13 cellular contexts compared by ENCODE assay signal in the genomic region with DNA sequence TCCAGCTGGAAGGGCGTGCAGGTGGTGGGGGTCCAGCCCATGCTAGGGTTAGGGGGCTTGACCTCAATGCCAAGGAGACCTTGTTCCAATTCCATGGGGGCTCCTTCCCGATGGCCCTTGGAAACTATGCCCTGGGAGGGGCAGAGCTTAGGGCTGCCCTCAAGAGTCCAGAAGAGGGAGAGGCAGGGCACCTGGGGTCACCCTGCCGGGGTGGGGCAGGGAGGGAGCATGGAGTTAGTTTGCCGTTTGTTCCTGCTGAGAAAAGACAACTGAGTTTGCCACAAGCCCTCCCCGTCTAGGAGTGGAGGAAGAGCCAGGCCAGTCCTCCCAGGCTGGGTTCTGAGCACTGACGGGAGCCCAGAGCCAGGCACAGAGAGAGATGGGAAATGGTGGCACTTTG.
"Had no signal": no experiment of that assay in that cellular context is flagged by ENCODE, and none has a peak within 500 bp of the region (broad histone marks: within the 10 kb centered on the region; RNA-seq: fewer than 3 reads in every experiment).

No MANE protein-coding gene starts in this region.

- ATAC-seq: esophagus mucosa; natural killer cell; stimulated activated naive CD8-positive, alpha-beta T cell treated with anti-CD3 and anti-CD28 coated beads, Interleukin-15, Interleukin-2, amounts not matched to agents 100 U/mL and 50 U/mL, for 24 hours had no signal

- DNase-seq: activated CD4-positive, alpha-beta T cell treated with anti-CD3 and anti-CD28 coated beads, Interleukin-2, amount 10 ng/mL, durations not matched to agents 7 days and 5 days; activated CD4-positive, CD25-positive, alpha-beta regulatory T cell; activated naive CD4-positive, alpha-beta T cell treated with anti-CD3 and anti-CD28 coated beads, Interleukin-2, amount 50 U/mL, for 16 hours; adrenal gland; central memory CD4-positive, alpha-beta T cell; glutamatergic neuron; natural killer cell; sigmoid colon; stimulated activated CD4-positive, alpha-beta T cell treated with anti-CD3 and anti-CD28 coated beads, Interleukin-2, amount 100 ng/mL, for 48 hours; stimulated activated naive CD8-positive, alpha-beta T cell treated with anti-CD3 and anti-CD28 coated beads, Interleukin-15, Interleukin-2, amounts not matched to agents 100 U/mL and 50 U/mL, for 24 hours; testis had no signal

- H3K27me3 ChIP-seq: adrenal gland, sigmoid colon, testis had no signal

- H3K4me1 ChIP-seq: adrenal gland, sigmoid colon had no signal

- H3K27ac ChIP-seq: adrenal gland, psoas muscle had no signal

- H3K9me3 ChIP-seq: adrenal gland, psoas muscle, sigmoid colon, testis had no signal

- H3K4me3 ChIP-seq: adrenal gland, psoas muscle, sigmoid colon, testis had no signal
